Comparison of ENCODE assay signal across 33 cellular contexts in genomic region chr9:135575995-135576631, GRCh38. TPM values are rescaled to one million over a fixed set of nuclear protein-coding genes. Genes with fewer than 3 reads are reported as not detected.
"Had no signal": no experiment of that assay in that cellular context is flagged by ENCODE, and none has a peak within 500 bp of the region (broad histone marks: within the 10 kb centered on the region; RNA-seq: fewer than 3 reads in every experiment).

No MANE protein-coding gene starts in this region.

- H3K4me3 Mint-ChIP-seq: activated CD4-positive, alpha-beta T cell treated with anti-CD3 and anti-CD28 coated beads, Interleukin-2, amount 10 ng/mL, durations not matched to agents 24 days and 14 days; activated CD8-positive, alpha-beta T cell treated with anti-CD3 and anti-CD28 coated beads for 36 hours; activated naive CD4-positive, alpha-beta T cell treated with anti-CD3 and anti-CD28 coated beads, Interleukin-2, amount 10 ng/mL, durations not matched to agents 7 days and 5 days; activated naive CD8-positive, alpha-beta T cell; activated naive CD8-positive, alpha-beta T cell treated with anti-CD3 and anti-CD28 coated beads, Interleukin-2, amount 50 U/mL, for 24 hours; activated T-cell treated with anti-CD3 and anti-CD28 coated beads, Interleukin-2, amount 50 U/mL, for 4 hours; brain; IgD-negative memory B cell; T-cell; T-helper 17 cell had no signal

- H3K4me3 ChIP-seq: MG63, Peyer's patch had no signal

- H3K27ac Mint-ChIP-seq: activated CD4-positive, alpha-beta T cell treated with anti-CD3 and anti-CD28 coated beads, Interleukin-2, amount 10 ng/mL, durations not matched to agents 24 days and 14 days; activated CD8-positive, alpha-beta T cell treated with anti-CD3 and anti-CD28 coated beads for 36 hours; activated naive CD4-positive, alpha-beta T cell treated with anti-CD3 and anti-CD28 coated beads, Interleukin-2, amount 10 ng/mL, durations not matched to agents 7 days and 5 days; activated naive CD8-positive, alpha-beta T cell; activated naive CD8-positive, alpha-beta T cell treated with anti-CD3 and anti-CD28 coated beads, Interleukin-2, amount 50 U/mL, for 24 hours; brain; IgD-negative memory B cell; T-cell; T-helper 17 cell had no signal

- DNase-seq: activated CD4-positive, alpha-beta T cell treated with anti-CD3 and anti-CD28 coated beads, Interleukin-2, amount 10 ng/mL, durations not matched to agents 24 days and 14 days; activated CD4-positive, alpha-beta T cell treated with anti-CD3 and anti-CD28 coated beads, Interleukin-2, amount 50 U/mL, for 4 hours; activated CD8-positive, alpha-beta T cell treated with anti-CD3 and anti-CD28 coated beads for 36 hours; activated effector memory CD4-positive, alpha-beta T cell treated with Interleukin-2 at 50 U/mL for 16 hours; activated naive CD4-positive, alpha-beta T cell treated with anti-CD3 and anti-CD28 coated beads, Interleukin-2, amount 10 ng/mL, durations not matched to agents 7 days and 5 days; activated naive CD8-positive, alpha-beta T cell treated with anti-CD3 and anti-CD28 coated beads, Interleukin-2, amount 50 U/mL, for 24 hours; activated T-cell treated with anti-CD3 and anti-CD28 coated beads for 4 hours; activated T-cell treated with anti-CD3 and anti-CD28 coated beads, Interleukin-2, amount 50 U/mL, for 4 hours; anterior cingulate cortex; Kasumi-1; KG1; MG63; NCI-H1048; NCI-H1105 treated with DMSO at 0.1 percent for 48 hours; NCI-H1436; NCI-H1694; NCI-H1930; NCI-H2081 treated with DMSO at 0.1 percent for 48 hours; NCI-H510A; NCI-H526; NCI-H748 treated with DMSO at 0.1 percent for 48 hours; NK-92 treated with Interleukin-12 subunit alpha and Interleukin-12 subunit beta, amount 100 ng/mL, for 24 hours; PC-3; RPMI8226; SIG-M5; T-cell; T-helper 17 cell had no signal

- H3K27me3 Mint-ChIP-seq: activated CD4-positive, alpha-beta T cell treated with anti-CD3 and anti-CD28 coated beads, Interleukin-2, amount 10 ng/mL, durations not matched to agents 24 days and 14 days; activated CD8-positive, alpha-beta T cell treated with anti-CD3 and anti-CD28 coated beads for 36 hours; activated naive CD4-positive, alpha-beta T cell treated with anti-CD3 and anti-CD28 coated beads, Interleukin-2, amount 10 ng/mL, durations not matched to agents 7 days and 5 days; activated naive CD8-positive, alpha-beta T cell; activated naive CD8-positive, alpha-beta T cell treated with anti-CD3 and anti-CD28 coated beads, Interleukin-2, amount 50 U/mL, for 24 hours; IgD-negative memory B cell; T-helper 17 cell had no signal

- H3K4me1 ChIP-seq: Peyer's patch had no signal

- H3K36me3 Mint-ChIP-seq: activated naive CD4-positive, alpha-beta T cell treated with anti-CD3 and anti-CD28 coated beads, Interleukin-2, amount 10 ng/mL, durations not matched to agents 7 days and 5 days; activated naive CD8-positive, alpha-beta T cell; brain; IgD-negative memory B cell; T-cell had no signal

- H3K9me3 ChIP-seq: MG63, Peyer's patch had no signal

- H3K9me3 Mint-ChIP-seq: activated CD4-positive, alpha-beta T cell treated with anti-CD3 and anti-CD28 coated beads, Interleukin-2, amount 10 ng/mL, durations not matched to agents 24 days and 14 days; activated CD8-positive, alpha-beta T cell treated with anti-CD3 and anti-CD28 coated beads for 36 hours; activated naive CD4-positive, alpha-beta T cell treated with anti-CD3 and anti-CD28 coated beads, Interleukin-2, amount 10 ng/mL, durations not matched to agents 7 days and 5 days; activated naive CD8-positive, alpha-beta T cell treated with anti-CD3 and anti-CD28 coated beads, Interleukin-2, amount 50 U/mL, for 24 hours; activated T-cell treated with anti-CD3 and anti-CD28 coated beads, Interleukin-2, amount 50 U/mL, for 4 hours; IgD-negative memory B cell; T-cell had no signal

- H3K36me3 ChIP-seq: MG63, Peyer's patch had no signal

- H3K4me1 Mint-ChIP-seq: activated CD4-positive, alpha-beta T cell treated with anti-CD3 and anti-CD28 coated beads, Interleukin-2, amount 10 ng/mL, durations not matched to agents 24 days and 14 days; activated naive CD4-positive, alpha-beta T cell treated with anti-CD3 and anti-CD28 coated beads, Interleukin-2, amount 10 ng/mL, durations not matched to agents 7 days and 5 days; activated naive CD8-positive, alpha-beta T cell treated with anti-CD3 and anti-CD28 coated beads, Interleukin-2, amount 50 U/mL, for 24 hours; brain; IgD-negative memory B cell; T-cell; T-helper 17 cell had no signal

- H3K27me3 ChIP-seq: MG63, Peyer's patch had no signal

- H3K27ac ChIP-seq: Peyer's patch had no signal

RNA-seq across cellular contexts. Expression of gene PAEP, which starts 14.6 kb away (rescaled TPM):
- total RNA-seq: activated CD4-positive, alpha-beta T cell treated with anti-CD3 and anti-CD28 coated beads, Interleukin-2, amount 10 ng/mL, durations not matched to agents 24 days and 14 days; activated CD8-positive, alpha-beta T cell treated with anti-CD3 and anti-CD28 coated beads for 36 hours; activated T-cell treated with anti-CD3 and anti-CD28 coated beads, Interleukin-2, amount 50 U/mL, for 4 hours; bronchial epithelial cell; PC-3; Peyer's patch; T-cell; T-helper 17 cell had no signal
- polyA plus RNA-seq: IgD-negative memory B cell had no signal

RNA-seq across cellular contexts. Expression of gene OBP2A, which starts 30.2 kb away (rescaled TPM):
- total RNA-seq: activated CD4-positive, alpha-beta T cell treated with anti-CD3 and anti-CD28 coated beads, Interleukin-2, amount 10 ng/mL, durations not matched to agents 24 days and 14 days; activated CD8-positive, alpha-beta T cell treated with anti-CD3 and anti-CD28 coated beads for 36 hours; activated T-cell treated with anti-CD3 and anti-CD28 coated beads, Interleukin-2, amount 50 U/mL, for 4 hours; bronchial epithelial cell; PC-3; Peyer's patch; SK-MEL-5; T-cell; T-helper 17 cell had no signal
- polyA plus RNA-seq: IgD-negative memory B cell had no signal

RNA-seq across cellular contexts. Expression of gene LCN1, which starts 54.9 kb away (rescaled TPM):
- total RNA-seq: activated CD4-positive, alpha-beta T cell treated with anti-CD3 and anti-CD28 coated beads, Interleukin-2, amount 10 ng/mL, durations not matched to agents 24 days and 14 days; activated CD8-positive, alpha-beta T cell treated with anti-CD3 and anti-CD28 coated beads for 36 hours; activated T-cell treated with anti-CD3 and anti-CD28 coated beads, Interleukin-2, amount 50 U/mL, for 4 hours; bronchial epithelial cell; PC-3; Peyer's patch; SK-MEL-5; T-cell; T-helper 17 cell had no signal
- polyA plus RNA-seq: IgD-negative memory B cell had no signal
